15 cellular contexts compared by ENCODE assay signal in the genomic region with DNA sequence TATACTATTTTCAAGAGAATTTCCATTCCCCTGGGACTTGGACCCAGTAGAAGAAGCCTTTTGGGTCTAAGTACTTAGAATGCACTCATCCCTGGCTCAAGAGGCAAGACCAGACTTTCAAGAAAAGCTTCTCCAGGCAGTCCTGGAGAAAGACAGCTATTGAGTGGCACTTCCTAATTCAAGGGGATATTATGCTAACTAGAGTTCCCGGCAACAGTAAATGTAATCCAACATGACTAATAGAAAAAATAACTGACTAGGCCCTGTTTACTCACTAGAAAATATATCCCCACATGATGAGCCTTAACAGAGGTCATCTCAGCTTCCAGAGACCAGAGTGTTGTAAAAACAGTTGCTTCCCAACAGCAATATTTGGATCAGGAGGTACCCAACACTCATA. TPM values are rescaled to one million over a fixed set of nuclear protein-coding genes. Genes with fewer than 3 reads are reported as not detected.
A peak's percentile ranks its signal among the peaks of the same experiment; 100 is the strongest.
DNase-seq lines count a peak whose midpoint lies in the region; ATAC-seq, FAIRE-seq and TF ChIP-seq lines count a peak whose summit lies in the region.
"Had no signal": no experiment of that assay in that cellular context is flagged by ENCODE, and none has a peak within 500 bp of the region (broad histone marks: within the 10 kb centered on the region; RNA-seq: fewer than 3 reads in every experiment).

No MANE protein-coding gene starts in this region.

- no peaks in the 10 kb centered on the region for H3K27me3 ChIP-seq in endothelial cell of umbilical vein (ENCODE audit: control insufficient read depth in 2 of 2, insufficient read depth in 2 of 2, low read length in 2 of 2)
- H3K27me3 ChIP-seq: BE2C had no signal

- H4K20me1 ChIP-seq in endothelial cell of umbilical vein (replicated peaks; ENCODE audit: control insufficient read depth, extremely low read depth, insufficient read depth, low read length), result no peaks in the 10 kb centered on the region

- H3K9me1 ChIP-seq in endothelial cell of umbilical vein (replicated peaks; ENCODE audit: control insufficient read depth, extremely low read depth, insufficient read depth, low read length), result no peaks in the 10 kb centered on the region

- peak; percentile 8 for FAIRE-seq in endothelial cell of umbilical vein (lab: Jason Lieb, UNC)

- DNase-seq in AG08396 (ENCODE audit: low spot score) (peak; percentile 57), NCI-H524 treated with DMSO at 0.1 percent for 48 hours (lab: John Stamatoyannopoulos, UW) (peak; percentile 70), endothelial cell of umbilical vein (ENCODE audit: low read depth, low spot score) (peak; percentile 68), mesothelial cell of epicardium (ENCODE audit: low spot score in 2 of 2, unreplicated experiment in 2 of 2) (no peak)
- no peak for DNase-seq in stimulated activated naive CD8-positive, alpha-beta T cell treated with anti-CD3 and anti-CD28 coated beads, Interleukin-15, Interleukin-2, amounts not matched to agents 100 U/mL and 50 U/mL, for 24 hours
- DNase-seq: activated CD4-positive, alpha-beta T cell treated with anti-CD3 and anti-CD28 coated beads, Interleukin-2, amount 10 ng/mL, durations not matched to agents 24 days and 14 days; activated gamma-delta T cell treated with Interleukin-2 at 50 U/mL for 16 hours; BE2C; NCI-H510A; stimulated activated CD4-positive, alpha-beta T cell treated with anti-CD3 and anti-CD28 coated beads, Interleukin-15, amount 100 ng/mL, for 24 hours had no signal

- POLR2A ChIA-PET in endothelial cell of umbilical vein (lab: Charles Lee), result no interaction called here

- TF ChIP-seq CTCF in endothelial cell of umbilical vein (IDR thresholded peaks at IDR 0.05; ENCODE audit: extremely low read depth in 1 of 2, insufficient read depth in 1 of 2, low read depth in 1 of 2, low read length in 2 of 2) (no peak), mesothelial cell of epicardium (IDR thresholded peaks at IDR 0.05; ENCODE audit: unreplicated experiment) (no peak)

- H3K79me2 ChIP-seq in endothelial cell of umbilical vein (ENCODE audit: control insufficient read depth, insufficient read depth, low read length), result no peaks in the 10 kb centered on the region

- dilution Hi-C loops in endothelial cell of umbilical vein (cut with MboI; ENCODE audit: extremely low pct_ligation_motif_present, low sequenced_read_pairs), result no loop called here

- H3K4me2 ChIP-seq in endothelial cell of umbilical vein (ENCODE audit: insufficient read depth, low read length), result no peak overlapping the region

- peaks cover 31% of the 10 kb centered on the region for H3K4me1 ChIP-seq in endothelial cell of umbilical vein (ENCODE audit: control insufficient read depth, extremely low read depth, insufficient read depth, low read length)
- H3K4me1 ChIP-seq: BE2C had no signal

- no TSS peak for BruUV-seq in endothelial cell of umbilical vein (replicated peaks; lab: Mats Ljungman, UMichigan)

- peak overlapping the region; percentile 59 for H2AFZ ChIP-seq in endothelial cell of umbilical vein (ENCODE audit: low read depth, low read length)

- H3K9me3 ChIP-seq in endothelial cell of umbilical vein (replicated peaks; ENCODE audit: control insufficient read depth, insufficient read depth, low read length), result no peaks in the 10 kb centered on the region
- H3K9me3 ChIP-seq: BE2C had no signal

- H3K4me3 Mint-ChIP-seq in mesothelial cell of epicardium, result no peak overlapping the region
- H3K4me3 Mint-ChIP-seq: activated CD4-positive, alpha-beta T cell treated with anti-CD3 and anti-CD28 coated beads, Interleukin-2, amount 10 ng/mL, durations not matched to agents 24 days and 14 days; dendritic cell treated with granulocyte-macrophage colony-stimulating factor and Interleukin-4, amounts not matched to agents 40 ng/mL and 50 ng/mL, for 4 days; nephron had no signal

- H3K27ac Mint-ChIP-seq in mesothelial cell of epicardium, result peak overlapping the region; percentile 64
- H3K27ac Mint-ChIP-seq: activated CD4-positive, alpha-beta T cell treated with anti-CD3 and anti-CD28 coated beads, Interleukin-2, amount 10 ng/mL, durations not matched to agents 24 days and 14 days; dendritic cell treated with granulocyte-macrophage colony-stimulating factor and Interleukin-4, amounts not matched to agents 40 ng/mL and 50 ng/mL, for 4 days had no signal

- no peak for TF ChIP-seq POLR2A in endothelial cell of umbilical vein (IDR thresholded peaks at IDR 0.05; ENCODE audit: low read depth, low read length)

- no peak for ATAC-seq in stimulated activated naive CD8-positive, alpha-beta T cell treated with anti-CD3 and anti-CD28 coated beads, Interleukin-15, Interleukin-2, amounts not matched to agents 100 U/mL and 50 U/mL, for 24 hours
- no peak for ATAC-seq in GM18861 (IDR thresholded peaks at IDR 0.05; ENCODE audit: unreplicated experiment)
- ATAC-seq in HG03432 (IDR thresholded peaks at IDR 0.05; ENCODE audit: unreplicated experiment), result no peak
- ATAC-seq in HG02759 (IDR thresholded peaks at IDR 0.05; ENCODE audit: unreplicated experiment), result no peak

- H3K4me3 ChIP-seq in endothelial cell of umbilical vein (replicated peaks in 1 of 3; ENCODE audit: insufficient read depth in 1 of 3, low read depth in 1 of 3, low read length in 3 of 3), result no peak overlapping the region

- H3K36me3 ChIP-seq in endothelial cell of umbilical vein (ENCODE audit: control insufficient read depth in 2 of 2, extremely low read depth in 1 of 2, insufficient read depth in 2 of 2, low read length in 2 of 2), result no peaks in the 10 kb centered on the region
- H3K36me3 ChIP-seq: BE2C had no signal

- no peaks in the 10 kb centered on the region for H3K27me3 Mint-ChIP-seq in mesothelial cell of epicardium (ENCODE audit: low read depth)

- peaks cover 38% of the 10 kb centered on the region for H3K4me1 Mint-ChIP-seq in mesothelial cell of epicardium
- H3K4me1 Mint-ChIP-seq: activated CD4-positive, alpha-beta T cell treated with anti-CD3 and anti-CD28 coated beads, Interleukin-2, amount 10 ng/mL, durations not matched to agents 24 days and 14 days had no signal

- peaks cover 8% of the 10 kb centered on the region for H3K9me3 Mint-ChIP-seq in mesothelial cell of epicardium
- H3K9me3 Mint-ChIP-seq: activated CD4-positive, alpha-beta T cell treated with anti-CD3 and anti-CD28 coated beads, Interleukin-2, amount 10 ng/mL, durations not matched to agents 24 days and 14 days; dendritic cell treated with granulocyte-macrophage colony-stimulating factor and Interleukin-4, amounts not matched to agents 40 ng/mL and 50 ng/mL, for 4 days; nephron had no signal

- H3K9ac ChIP-seq in endothelial cell of umbilical vein (replicated peaks; ENCODE audit: extremely low read depth, insufficient read depth, low read length), result no peak overlapping the region

- CTCF ChIA-PET in endothelial cell of umbilical vein (lab: Charles Lee), result interaction anchor here (0.7 to 1.4 kb wide), 3 partner anchors 10 to 274 kb away, joined by 3 to 4 read pairs (median 3); no protein-coding TSS in a partner anchor

- H3K36me3 Mint-ChIP-seq in mesothelial cell of epicardium, result peaks cover 7% of the 10 kb centered on the region

- no peak overlapping the region for H3K27ac ChIP-seq in endothelial cell of umbilical vein (ENCODE audit: insufficient read depth, low read depth, low read length)

- intact Hi-C loops in endothelial cell of umbilical vein (cut with micrococcal nuclease), result no loop called here

TF ChIP-seq in endothelial cell of umbilical vein, 7 proteins besides CTCF, POLR2A, EP300 and RAD21:
- TF ChIP-seq FOS (IDR thresholded peaks at IDR 0.05; ENCODE audit: borderline replicate concordance, insufficient read depth, low read length) (peak; percentile 16), JUN (IDR thresholded peaks at IDR 0.05; ENCODE audit: borderline replicate concordance, insufficient read depth, insufficient read length, low read depth) (peak; percentile 27), MYC (IDR thresholded peaks at IDR 0.05; ENCODE audit: low read depth, low read length) (no peak)

RNA-seq across cellular contexts. Expression of gene AKIP1, which starts 47.2 kb away (rescaled TPM):
- 21.9 and 23.4 TPM in 2 replicates for total RNA-seq in endothelial cell of umbilical vein
- 30.3 and 32.4 TPM in 2 replicates for polyA plus RNA-seq in endothelial cell of umbilical vein
- 24.9 and 26.8 TPM in 2 replicates for polyA plus RNA-seq in endothelial cell of umbilical vein (2011; cell fraction: cytosol; rRNA removed)
- 13.0 and 15.3 TPM in 2 replicates for polyA plus RNA-seq in endothelial cell of umbilical vein (2011; cell fraction: nucleus; rRNA removed)
- 33.5 and 34.3 TPM in 2 replicates for polyA plus RNA-seq in endothelial cell of umbilical vein (2012)
- polyA minus RNA-seq in endothelial cell of umbilical vein, result 8.4 TPM in 2 replicates
- polyA minus RNA-seq in endothelial cell of umbilical vein (2011; cell fraction: cytosol; rRNA and poly(A)+ RNA removed), result 19.2 TPM
- 2.3 and 2.6 TPM in 2 replicates for polyA minus RNA-seq in endothelial cell of umbilical vein (2011; cell fraction: nucleus; rRNA and poly(A)+ RNA removed)
- total RNA-seq in mesothelial cell of epicardium, result 11.8 to 15.4 TPM (median 13.9 TPM) in 3 replicates

Comparison
In these comparisons a context has a peak if more than half of its experiments do, and no peak if none do; other contexts are left out.
1. DNase-seq: peak in AG08396 (single experiment), NCI-H524 treated with DMSO at 0.1 percent for 48 hours (single experiment) and endothelial cell of umbilical vein (single experiment); none in mesothelial cell of epicardium (0 of 2) and stimulated activated naive CD8-positive, alpha-beta T cell treated with anti-CD3 and anti-CD28 coated beads, Interleukin-15, Interleukin-2, amounts not matched to agents 100 U/mL and 50 U/mL, for 24 hours (single experiment).